Comparison of ENCODE assay signal across 1 cellular context in genomic region chr11:61361686-61362541, GRCh38.
A peak's percentile ranks its signal among the peaks of the same experiment; 100 is the strongest.
TF ChIP-seq lines count a peak whose summit lies in the region.

A gene with protein sequence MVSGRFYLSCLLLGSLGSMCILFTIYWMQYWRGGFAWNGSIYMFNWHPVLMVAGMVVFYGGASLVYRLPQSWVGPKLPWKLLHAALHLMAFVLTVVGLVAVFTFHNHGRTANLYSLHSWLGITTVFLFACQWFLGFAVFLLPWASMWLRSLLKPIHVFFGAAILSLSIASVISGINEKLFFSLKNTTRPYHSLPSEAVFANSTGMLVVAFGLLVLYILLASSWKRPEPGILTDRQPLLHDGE (minus strand): TSS chr11:61361882. CDS start chr11:61356713, 5,169 bp downstream.
Gene TMEM138 (plus strand): TSS chr11:61362374. CDS start chr11:61364391, 2,017 bp downstream.

TF ChIP-seq in HepG2, 621 proteins besides CTCF, POLR2A, EP300 and RAD21 (continued from another document and continues in another):
- TF ChIP-seq, protein P1, sequence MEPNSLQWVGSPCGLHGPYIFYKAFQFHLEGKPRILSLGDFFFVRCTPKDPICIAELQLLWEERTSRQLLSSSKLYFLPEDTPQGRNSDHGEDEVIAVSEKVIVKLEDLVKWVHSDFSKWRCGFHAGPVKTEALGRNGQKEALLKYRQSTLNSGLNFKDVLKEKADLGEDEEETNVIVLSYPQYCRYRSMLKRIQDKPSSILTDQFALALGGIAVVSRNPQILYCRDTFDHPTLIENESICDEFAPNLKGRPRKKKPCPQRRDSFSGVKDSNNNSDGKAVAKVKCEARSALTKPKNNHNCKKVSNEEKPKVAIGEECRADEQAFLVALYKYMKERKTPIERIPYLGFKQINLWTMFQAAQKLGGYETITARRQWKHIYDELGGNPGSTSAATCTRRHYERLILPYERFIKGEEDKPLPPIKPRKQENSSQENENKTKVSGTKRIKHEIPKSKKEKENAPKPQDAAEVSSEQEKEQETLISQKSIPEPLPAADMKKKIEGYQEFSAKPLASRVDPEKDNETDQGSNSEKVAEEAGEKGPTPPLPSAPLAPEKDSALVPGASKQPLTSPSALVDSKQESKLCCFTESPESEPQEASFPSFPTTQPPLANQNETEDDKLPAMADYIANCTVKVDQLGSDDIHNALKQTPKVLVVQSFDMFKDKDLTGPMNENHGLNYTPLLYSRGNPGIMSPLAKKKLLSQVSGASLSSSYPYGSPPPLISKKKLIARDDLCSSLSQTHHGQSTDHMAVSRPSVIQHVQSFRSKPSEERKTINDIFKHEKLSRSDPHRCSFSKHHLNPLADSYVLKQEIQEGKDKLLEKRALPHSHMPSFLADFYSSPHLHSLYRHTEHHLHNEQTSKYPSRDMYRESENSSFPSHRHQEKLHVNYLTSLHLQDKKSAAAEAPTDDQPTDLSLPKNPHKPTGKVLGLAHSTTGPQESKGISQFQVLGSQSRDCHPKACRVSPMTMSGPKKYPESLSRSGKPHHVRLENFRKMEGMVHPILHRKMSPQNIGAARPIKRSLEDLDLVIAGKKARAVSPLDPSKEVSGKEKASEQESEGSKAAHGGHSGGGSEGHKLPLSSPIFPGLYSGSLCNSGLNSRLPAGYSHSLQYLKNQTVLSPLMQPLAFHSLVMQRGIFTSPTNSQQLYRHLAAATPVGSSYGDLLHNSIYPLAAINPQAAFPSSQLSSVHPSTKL (CRISPR knock-in tag; IDR thresholded peaks at IDR 0.05): peak; percentile 23; the same call in 1 of the 2 replicates
- TF ChIP-seq, protein P2, sequence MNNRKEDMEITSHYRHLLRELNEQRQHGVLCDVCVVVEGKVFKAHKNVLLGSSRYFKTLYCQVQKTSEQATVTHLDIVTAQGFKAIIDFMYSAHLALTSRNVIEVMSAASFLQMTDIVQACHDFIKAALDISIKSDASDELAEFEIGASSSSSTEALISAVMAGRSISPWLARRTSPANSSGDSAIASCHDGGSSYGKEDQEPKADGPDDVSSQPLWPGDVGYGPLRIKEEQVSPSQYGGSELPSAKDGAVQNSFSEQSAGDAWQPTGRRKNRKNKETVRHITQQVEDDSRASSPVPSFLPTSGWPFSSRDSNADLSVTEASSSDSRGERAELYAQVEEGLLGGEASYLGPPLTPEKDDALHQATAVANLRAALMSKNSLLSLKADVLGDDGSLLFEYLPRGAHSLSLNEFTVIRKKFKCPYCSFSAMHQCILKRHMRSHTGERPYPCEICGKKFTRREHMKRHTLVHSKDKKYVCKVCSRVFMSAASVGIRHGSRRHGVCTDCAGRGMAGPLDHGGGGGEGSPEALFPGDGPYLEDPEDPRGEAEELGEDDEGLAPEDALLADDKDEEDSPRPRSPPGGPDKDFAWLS (CRISPR knock-in tag; IDR thresholded peaks at IDR 0.05; ENCODE audit: borderline replicate concordance): 0 out of 2 replicates have a peak, but pooled peaks have one; percentile 57
- TF ChIP-seq FIP1L1 (IDR thresholded peaks at IDR 0.05; ENCODE audit: borderline replicate concordance, insufficient read depth, low read depth, low read length) (no peak), ARNTL (CRISPR knock-in tag; IDR thresholded peaks at IDR 0.05) (peak; percentile 65), ZNF558 (CRISPR knock-in tag; IDR thresholded peaks at IDR 0.05; ENCODE audit: borderline replicate concordance) (0 out of 2 replicates have a peak, but pooled peaks have one; percentile 76), ZBTB3 (CRISPR knock-in tag; IDR thresholded peaks at IDR 0.05; ENCODE audit: borderline replicate concordance, low read depth) (no peak), DRAP1 (CRISPR knock-in tag; IDR thresholded peaks at IDR 0.05) (peak; percentile 98), HNRNPLL (IDR thresholded peaks at IDR 0.05; ENCODE audit: low read depth, low read length, poor library complexity, severe bottlenecking) (peak; percentile 84), DBP (CRISPR knock-in tag; IDR thresholded peaks at IDR 0.05; ENCODE audit: not compliant biosample characterization) (no peak), ZNF790 (CRISPR knock-in tag; IDR thresholded peaks at IDR 0.05; ENCODE audit: borderline replicate concordance) (0 out of 2 replicates have a peak, but pooled peaks have one; percentile 66), RORA (CRISPR knock-in tag; IDR thresholded peaks at IDR 0.05) (no peak), CSRNP2 (CRISPR knock-in tag; conservative IDR thresholded peaks at IDR 0.05; ENCODE audit: low read depth) (no peak), ZNF263 (CRISPR knock-in tag; IDR thresholded peaks at IDR 0.05) (peak; percentile 44; the same call in 1 of the 2 replicates), KDM2A (CRISPR knock-in tag; IDR thresholded peaks at IDR 0.05; ENCODE audit: borderline replicate concordance, low read depth) (peak; percentile 72; the same call in 1 of the 2 replicates), DPF2 (CRISPR knock-in tag; IDR thresholded peaks at IDR 0.05; ENCODE audit: borderline replicate concordance, low read depth) (no peak; the same call in 1 of the 2 replicates), SNAPC5 (CRISPR knock-in tag; IDR thresholded peaks at IDR 0.05; ENCODE audit: borderline replicate concordance) (peak; percentile 84; the same call in 1 of the 2 replicates), ZNF614 (CRISPR knock-in tag; IDR thresholded peaks at IDR 0.05; ENCODE audit: borderline replicate concordance) (no peak), ZFP36 (IDR thresholded peaks at IDR 0.05; ENCODE audit: borderline replicate concordance, low read depth, low read length, partially characterized antibody) (no peak), PHF5A (CRISPR knock-in tag; IDR thresholded peaks at IDR 0.05; ENCODE audit: low read depth, unreplicated experiment) (peak; percentile 86), RNF2 (conservative IDR thresholded peaks at IDR 0.05; ENCODE audit: low read depth) (peak; percentile 91), SALL1 (CRISPR knock-in tag; IDR thresholded peaks at IDR 0.05) (peak; percentile 74), CBX1 (IDR thresholded peaks at IDR 0.05; ENCODE audit: low read depth) (peak; percentile 38), FOXO1 (CRISPR knock-in tag; IDR thresholded peaks at IDR 0.05) (0 out of 2 replicates have a peak, but pooled peaks have one; percentile 46), TCF12 (IDR thresholded peaks at IDR 0.05) (no peak), TCF12 (CRISPR knock-in tag; IDR thresholded peaks at IDR 0.05) (peak; percentile 89), ZNF841 (CRISPR knock-in tag; IDR thresholded peaks at IDR 0.05; ENCODE audit: borderline replicate concordance) (no peak), ZSCAN21 (CRISPR knock-in tag; IDR thresholded peaks at IDR 0.05; ENCODE audit: borderline replicate concordance) (peak; percentile 67), DNMT1 (CRISPR knock-in tag; IDR thresholded peaks at IDR 0.05) (no peak), ATF7 (IDR thresholded peaks at IDR 0.05) (no peak), ATF7 (CRISPR knock-in tag; IDR thresholded peaks at IDR 0.05) (0 out of 2 replicates have a peak, but pooled peaks have one; percentile 35), ZNF160 (CRISPR knock-in tag; IDR thresholded peaks at IDR 0.05) (peak; percentile 68; the same call in 1 of the 2 replicates), NFIB (CRISPR knock-in tag; IDR thresholded peaks at IDR 0.05; ENCODE audit: borderline replicate concordance) (no peak)
- TF ChIP-seq, protein P3, sequence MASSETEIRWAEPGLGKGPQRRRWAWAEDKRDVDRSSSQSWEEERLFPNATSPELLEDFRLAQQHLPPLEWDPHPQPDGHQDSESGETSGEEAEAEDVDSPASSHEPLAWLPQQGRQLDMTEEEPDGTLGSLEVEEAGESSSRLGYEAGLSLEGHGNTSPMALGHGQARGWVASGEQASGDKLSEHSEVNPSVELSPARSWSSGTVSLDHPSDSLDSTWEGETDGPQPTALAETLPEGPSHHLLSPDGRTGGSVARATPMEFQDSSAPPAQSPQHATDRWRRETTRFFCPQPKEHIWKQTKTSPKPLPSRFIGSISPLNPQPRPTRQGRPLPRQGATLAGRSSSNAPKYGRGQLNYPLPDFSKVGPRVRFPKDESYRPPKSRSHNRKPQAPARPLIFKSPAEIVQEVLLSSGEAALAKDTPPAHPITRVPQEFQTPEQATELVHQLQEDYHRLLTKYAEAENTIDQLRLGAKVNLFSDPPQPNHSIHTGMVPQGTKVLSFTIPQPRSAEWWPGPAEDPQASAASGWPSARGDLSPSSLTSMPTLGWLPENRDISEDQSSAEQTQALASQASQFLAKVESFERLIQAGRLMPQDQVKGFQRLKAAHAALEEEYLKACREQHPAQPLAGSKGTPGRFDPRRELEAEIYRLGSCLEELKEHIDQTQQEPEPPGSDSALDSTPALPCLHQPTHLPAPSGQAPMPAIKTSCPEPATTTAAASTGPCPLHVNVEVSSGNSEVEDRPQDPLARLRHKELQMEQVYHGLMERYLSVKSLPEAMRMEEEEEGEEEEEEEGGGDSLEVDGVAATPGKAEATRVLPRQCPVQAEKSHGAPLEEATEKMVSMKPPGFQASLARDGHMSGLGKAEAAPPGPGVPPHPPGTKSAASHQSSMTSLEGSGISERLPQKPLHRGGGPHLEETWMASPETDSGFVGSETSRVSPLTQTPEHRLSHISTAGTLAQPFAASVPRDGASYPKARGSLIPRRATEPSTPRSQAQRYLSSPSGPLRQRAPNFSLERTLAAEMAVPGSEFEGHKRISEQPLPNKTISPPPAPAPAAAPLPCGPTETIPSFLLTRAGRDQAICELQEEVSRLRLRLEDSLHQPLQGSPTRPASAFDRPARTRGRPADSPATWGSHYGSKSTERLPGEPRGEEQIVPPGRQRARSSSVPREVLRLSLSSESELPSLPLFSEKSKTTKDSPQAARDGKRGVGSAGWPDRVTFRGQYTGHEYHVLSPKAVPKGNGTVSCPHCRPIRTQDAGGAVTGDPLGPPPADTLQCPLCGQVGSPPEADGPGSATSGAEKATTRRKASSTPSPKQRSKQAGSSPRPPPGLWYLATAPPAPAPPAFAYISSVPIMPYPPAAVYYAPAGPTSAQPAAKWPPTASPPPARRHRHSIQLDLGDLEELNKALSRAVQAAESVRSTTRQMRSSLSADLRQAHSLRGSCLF (CRISPR knock-in tag; IDR thresholded peaks at IDR 0.05; ENCODE audit: borderline replicate concordance): no peak
- TF ChIP-seq, protein P4, sequence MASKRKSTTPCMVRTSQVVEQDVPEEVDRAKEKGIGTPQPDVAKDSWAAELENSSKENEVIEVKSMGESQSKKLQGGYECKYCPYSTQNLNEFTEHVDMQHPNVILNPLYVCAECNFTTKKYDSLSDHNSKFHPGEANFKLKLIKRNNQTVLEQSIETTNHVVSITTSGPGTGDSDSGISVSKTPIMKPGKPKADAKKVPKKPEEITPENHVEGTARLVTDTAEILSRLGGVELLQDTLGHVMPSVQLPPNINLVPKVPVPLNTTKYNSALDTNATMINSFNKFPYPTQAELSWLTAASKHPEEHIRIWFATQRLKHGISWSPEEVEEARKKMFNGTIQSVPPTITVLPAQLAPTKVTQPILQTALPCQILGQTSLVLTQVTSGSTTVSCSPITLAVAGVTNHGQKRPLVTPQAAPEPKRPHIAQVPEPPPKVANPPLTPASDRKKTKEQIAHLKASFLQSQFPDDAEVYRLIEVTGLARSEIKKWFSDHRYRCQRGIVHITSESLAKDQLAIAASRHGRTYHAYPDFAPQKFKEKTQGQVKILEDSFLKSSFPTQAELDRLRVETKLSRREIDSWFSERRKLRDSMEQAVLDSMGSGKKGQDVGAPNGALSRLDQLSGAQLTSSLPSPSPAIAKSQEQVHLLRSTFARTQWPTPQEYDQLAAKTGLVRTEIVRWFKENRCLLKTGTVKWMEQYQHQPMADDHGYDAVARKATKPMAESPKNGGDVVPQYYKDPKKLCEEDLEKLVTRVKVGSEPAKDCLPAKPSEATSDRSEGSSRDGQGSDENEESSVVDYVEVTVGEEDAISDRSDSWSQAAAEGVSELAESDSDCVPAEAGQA (IDR thresholded peaks at IDR 0.05; ENCODE audit: low read depth): peak; percentile 76; the same call in 1 of the 2 replicates
- TF ChIP-seq, protein P4 (CRISPR knock-in tag; IDR thresholded peaks at IDR 0.05; ENCODE audit: borderline replicate concordance): peak; percentile 48; the same call in 1 of the 2 replicates
- TF ChIP-seq, protein P5, sequence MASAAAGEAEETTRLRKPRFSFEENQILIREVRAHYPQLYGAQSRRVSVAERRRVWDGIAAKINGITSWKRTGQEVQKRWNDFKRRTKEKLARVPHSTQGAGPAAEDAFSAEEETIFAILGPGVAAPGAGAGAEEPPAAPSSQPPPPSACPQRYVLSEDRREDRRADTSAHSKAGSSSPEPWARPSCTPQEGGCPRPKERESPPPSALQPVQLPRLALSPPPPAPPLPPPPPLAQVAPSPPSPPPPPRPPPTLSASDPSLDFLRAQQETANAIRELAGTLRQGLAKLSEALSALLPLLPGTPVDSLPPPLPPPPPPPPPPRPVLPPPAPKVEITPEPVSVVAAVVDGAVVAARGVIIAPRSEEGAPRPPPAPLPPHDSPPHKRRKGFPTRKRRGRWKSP (CRISPR knock-in tag; IDR thresholded peaks at IDR 0.05): peak; percentile 23; the same call in 1 of the 2 replicates
